Comparison of ENCODE assay signal across 1 cellular context in the genomic region with DNA sequence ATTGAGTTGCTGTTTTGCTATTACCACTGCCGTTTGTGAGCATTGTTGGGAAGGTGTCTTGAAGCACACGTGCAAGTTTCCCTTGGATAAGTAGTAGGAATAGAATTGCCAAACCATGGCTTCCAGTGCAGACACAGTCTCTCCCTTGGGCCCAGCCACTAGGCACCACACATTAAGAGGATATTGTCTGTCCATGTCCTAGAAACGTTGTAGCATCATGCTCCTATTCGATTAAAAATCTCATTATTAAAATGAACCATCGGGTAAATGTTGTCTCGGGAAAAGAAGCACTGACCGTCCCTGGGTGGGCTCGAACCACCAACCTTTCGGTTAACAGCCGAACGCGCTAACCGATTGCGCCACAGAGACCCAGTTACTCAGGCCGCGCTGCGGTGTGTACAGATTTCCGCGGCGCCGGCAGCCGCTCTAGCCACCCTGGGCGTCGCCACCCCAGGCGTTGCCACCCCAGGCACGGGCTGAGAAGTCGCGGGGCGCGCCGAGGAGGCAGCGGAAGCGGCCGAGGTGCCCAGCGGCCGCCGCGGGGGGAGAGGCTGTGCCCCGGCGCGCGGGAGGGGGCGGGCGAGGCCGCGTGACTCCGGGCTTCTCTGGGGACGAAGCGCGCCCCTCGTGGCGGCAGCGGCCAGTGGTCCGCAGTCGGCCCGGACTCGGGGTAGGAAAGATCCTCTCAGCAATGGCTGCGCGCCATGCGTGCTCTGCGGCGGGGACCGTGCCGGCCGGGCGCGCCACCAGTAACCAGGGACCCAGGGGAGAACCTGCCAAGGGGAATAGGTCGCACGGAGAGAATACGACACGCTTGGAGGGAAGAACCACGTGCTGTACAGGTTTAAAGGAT.
A peak's percentile ranks its signal among the peaks of the same experiment; 100 is the strongest.
TF ChIP-seq lines count a peak whose summit lies in the region.

No MANE protein-coding gene starts in this region.

TF ChIP-seq in HepG2, 621 proteins besides CTCF, POLR2A, EP300 and RAD21 (continued from another document and continues in another):
- TF ChIP-seq, protein P1, sequence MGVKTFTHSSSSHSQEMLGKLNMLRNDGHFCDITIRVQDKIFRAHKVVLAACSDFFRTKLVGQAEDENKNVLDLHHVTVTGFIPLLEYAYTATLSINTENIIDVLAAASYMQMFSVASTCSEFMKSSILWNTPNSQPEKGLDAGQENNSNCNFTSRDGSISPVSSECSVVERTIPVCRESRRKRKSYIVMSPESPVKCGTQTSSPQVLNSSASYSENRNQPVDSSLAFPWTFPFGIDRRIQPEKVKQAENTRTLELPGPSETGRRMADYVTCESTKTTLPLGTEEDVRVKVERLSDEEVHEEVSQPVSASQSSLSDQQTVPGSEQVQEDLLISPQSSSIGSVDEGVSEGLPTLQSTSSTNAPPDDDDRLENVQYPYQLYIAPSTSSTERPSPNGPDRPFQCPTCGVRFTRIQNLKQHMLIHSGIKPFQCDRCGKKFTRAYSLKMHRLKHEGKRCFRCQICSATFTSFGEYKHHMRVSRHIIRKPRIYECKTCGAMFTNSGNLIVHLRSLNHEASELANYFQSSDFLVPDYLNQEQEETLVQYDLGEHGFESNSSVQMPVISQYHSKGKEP (CRISPR knock-in tag; IDR thresholded peaks at IDR 0.05): no peak
- TF ChIP-seq ZNF264 (CRISPR knock-in tag; IDR thresholded peaks at IDR 0.05) (no peak), REPIN1 (CRISPR knock-in tag; IDR thresholded peaks at IDR 0.05; ENCODE audit: borderline replicate concordance, low read depth) (peak; percentile 82; the same call in 1 of the 2 replicates), ZSCAN20 (CRISPR knock-in tag; IDR thresholded peaks at IDR 0.05; ENCODE audit: borderline replicate concordance) (peak; percentile 63; the same call in 1 of the 2 replicates), SP4 (CRISPR knock-in tag; IDR thresholded peaks at IDR 0.05) (peak; percentile 65; the same call in 1 of the 2 replicates), ZNF501 (CRISPR knock-in tag; IDR thresholded peaks at IDR 0.05) (peak; percentile 49), RBM22 (optimal IDR thresholded peaks at IDR 0.05; ENCODE audit: low read length) (no peak), ZNF44 (CRISPR knock-in tag; IDR thresholded peaks at IDR 0.05) (no peak), POLR2G (IDR thresholded peaks at IDR 0.05; ENCODE audit: low read depth, low read length) (peak; percentile 71), ATF7 (IDR thresholded peaks at IDR 0.05) (no peak), ATF7 (CRISPR knock-in tag; IDR thresholded peaks at IDR 0.05) (0 out of 2 replicates have a peak, but pooled peaks have one; percentile 42), SMAD3 (CRISPR knock-in tag; IDR thresholded peaks at IDR 0.05) (peak; percentile 79), NFE2L1 (CRISPR knock-in tag; IDR thresholded peaks at IDR 0.05; ENCODE audit: borderline replicate concordance) (no peak), KDM1A (CRISPR knock-in tag; IDR thresholded peaks at IDR 0.05) (no peak; the same call in 1 of the 2 replicates), ZNF569 (CRISPR knock-in tag; IDR thresholded peaks at IDR 0.05; ENCODE audit: borderline replicate concordance) (no peak), HMGA1 (CRISPR knock-in tag; conservative IDR thresholded peaks at IDR 0.05) (no peak), ZNF709 (CRISPR knock-in tag; IDR thresholded peaks at IDR 0.05) (peak; percentile 71; the same call in 1 of the 2 replicates), FOXA3 (CRISPR knock-in tag; IDR thresholded peaks at IDR 0.05) (peak; percentile 41; the same call in 1 of the 2 replicates), TCF7L2 (IDR thresholded peaks at IDR 0.05; ENCODE audit: low read depth, low read length) (no peak), ZNF138 (CRISPR knock-in tag; IDR thresholded peaks at IDR 0.05; ENCODE audit: low read depth) (0 out of 2 replicates have a peak, but pooled peaks have one; percentile 25), ZNF558 (CRISPR knock-in tag; IDR thresholded peaks at IDR 0.05; ENCODE audit: borderline replicate concordance) (peak; percentile 75; the same call in 1 of the 2 replicates), CEBPG (CRISPR knock-in tag; IDR thresholded peaks at IDR 0.05) (peak; percentile 94), SPEN (CRISPR knock-in tag; IDR thresholded peaks at IDR 0.05; ENCODE audit: low read depth) (peak; percentile 44), HES4 (CRISPR knock-in tag; IDR thresholded peaks at IDR 0.05; ENCODE audit: borderline replicate concordance) (peak; percentile 66; the same call in 1 of the 2 replicates), ZBTB21 (CRISPR knock-in tag; IDR thresholded peaks at IDR 0.05) (no peak), JUN (CRISPR knock-in tag; IDR thresholded peaks at IDR 0.05) (no peak), HOXA3 (CRISPR knock-in tag; IDR thresholded peaks at IDR 0.05) (peak; percentile 90), TAF15 (IDR thresholded peaks at IDR 0.05; ENCODE audit: low read depth, low read length, poor library complexity, severe bottlenecking) (no peak), ZNF652 (CRISPR knock-in tag; IDR thresholded peaks at IDR 0.05; ENCODE audit: borderline replicate concordance, low read depth) (no peak), ZZZ3 (CRISPR knock-in tag; IDR thresholded peaks at IDR 0.05; ENCODE audit: borderline replicate concordance) (no peak), ZNF441 (CRISPR knock-in tag; IDR thresholded peaks at IDR 0.05; ENCODE audit: borderline replicate concordance) (0 out of 2 replicates have a peak, but pooled peaks have one; percentile 80), ZBTB1 (CRISPR knock-in tag; IDR thresholded peaks at IDR 0.05; ENCODE audit: borderline replicate concordance) (no peak), HNRNPUL1 (IDR thresholded peaks at IDR 0.05; ENCODE audit: low read depth, low read length) (no peak), PHF5A (CRISPR knock-in tag; IDR thresholded peaks at IDR 0.05; ENCODE audit: low read depth, unreplicated experiment) (no peak), MTA1 (CRISPR knock-in tag; IDR thresholded peaks at IDR 0.05; ENCODE audit: borderline replicate concordance) (peak; percentile 89; the same call in 1 of the 2 replicates), ZSCAN21 (CRISPR knock-in tag; IDR thresholded peaks at IDR 0.05; ENCODE audit: borderline replicate concordance) (peak; percentile 81; the same call in 1 of the 2 replicates)
- TF ChIP-seq, protein P2, sequence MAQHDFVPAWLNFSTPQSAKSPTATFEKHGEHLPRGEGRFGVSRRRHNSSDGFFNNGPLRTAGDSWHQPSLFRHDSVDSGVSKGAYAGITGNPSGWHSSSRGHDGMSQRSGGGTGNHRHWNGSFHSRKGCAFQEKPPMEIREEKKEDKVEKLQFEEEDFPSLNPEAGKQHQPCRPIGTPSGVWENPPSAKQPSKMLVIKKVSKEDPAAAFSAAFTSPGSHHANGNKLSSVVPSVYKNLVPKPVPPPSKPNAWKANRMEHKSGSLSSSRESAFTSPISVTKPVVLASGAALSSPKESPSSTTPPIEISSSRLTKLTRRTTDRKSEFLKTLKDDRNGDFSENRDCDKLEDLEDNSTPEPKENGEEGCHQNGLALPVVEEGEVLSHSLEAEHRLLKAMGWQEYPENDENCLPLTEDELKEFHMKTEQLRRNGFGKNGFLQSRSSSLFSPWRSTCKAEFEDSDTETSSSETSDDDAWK (CRISPR knock-in tag; IDR thresholded peaks at IDR 0.05): no peak
- TF ChIP-seq, protein P3, sequence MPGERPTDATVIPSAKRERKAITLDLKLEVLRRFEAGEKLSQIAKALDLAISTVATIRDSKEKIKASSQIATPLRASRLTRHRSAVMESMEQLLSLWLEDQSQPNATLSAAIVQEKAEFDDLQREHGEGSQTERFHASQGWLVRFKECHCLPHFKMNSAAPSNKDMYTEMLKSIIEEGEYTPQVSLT (CRISPR knock-in tag; IDR thresholded peaks at IDR 0.05; ENCODE audit: borderline replicate concordance, low read depth): no peak
- TF ChIP-seq, protein P4, sequence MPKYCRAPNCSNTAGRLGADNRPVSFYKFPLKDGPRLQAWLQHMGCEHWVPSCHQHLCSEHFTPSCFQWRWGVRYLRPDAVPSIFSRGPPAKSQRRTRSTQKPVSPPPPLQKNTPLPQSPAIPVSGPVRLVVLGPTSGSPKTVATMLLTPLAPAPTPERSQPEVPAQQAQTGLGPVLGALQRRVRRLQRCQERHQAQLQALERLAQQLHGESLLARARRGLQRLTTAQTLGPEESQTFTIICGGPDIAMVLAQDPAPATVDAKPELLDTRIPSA (CRISPR knock-in tag; IDR thresholded peaks at IDR 0.05; ENCODE audit: borderline replicate concordance): 0 out of 2 replicates have a peak, but pooled peaks have one; percentile 13
- TF ChIP-seq, protein P5, sequence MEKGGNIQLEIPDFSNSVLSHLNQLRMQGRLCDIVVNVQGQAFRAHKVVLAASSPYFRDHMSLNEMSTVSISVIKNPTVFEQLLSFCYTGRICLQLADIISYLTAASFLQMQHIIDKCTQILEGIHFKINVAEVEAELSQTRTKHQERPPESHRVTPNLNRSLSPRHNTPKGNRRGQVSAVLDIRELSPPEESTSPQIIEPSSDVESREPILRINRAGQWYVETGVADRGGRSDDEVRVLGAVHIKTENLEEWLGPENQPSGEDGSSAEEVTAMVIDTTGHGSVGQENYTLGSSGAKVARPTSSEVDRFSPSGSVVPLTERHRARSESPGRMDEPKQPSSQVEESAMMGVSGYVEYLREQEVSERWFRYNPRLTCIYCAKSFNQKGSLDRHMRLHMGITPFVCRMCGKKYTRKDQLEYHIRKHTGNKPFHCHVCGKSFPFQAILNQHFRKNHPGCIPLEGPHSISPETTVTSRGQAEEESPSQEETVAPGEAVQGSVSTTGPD (CRISPR knock-in tag; IDR thresholded peaks at IDR 0.05): no peak
- TF ChIP-seq, protein P6, sequence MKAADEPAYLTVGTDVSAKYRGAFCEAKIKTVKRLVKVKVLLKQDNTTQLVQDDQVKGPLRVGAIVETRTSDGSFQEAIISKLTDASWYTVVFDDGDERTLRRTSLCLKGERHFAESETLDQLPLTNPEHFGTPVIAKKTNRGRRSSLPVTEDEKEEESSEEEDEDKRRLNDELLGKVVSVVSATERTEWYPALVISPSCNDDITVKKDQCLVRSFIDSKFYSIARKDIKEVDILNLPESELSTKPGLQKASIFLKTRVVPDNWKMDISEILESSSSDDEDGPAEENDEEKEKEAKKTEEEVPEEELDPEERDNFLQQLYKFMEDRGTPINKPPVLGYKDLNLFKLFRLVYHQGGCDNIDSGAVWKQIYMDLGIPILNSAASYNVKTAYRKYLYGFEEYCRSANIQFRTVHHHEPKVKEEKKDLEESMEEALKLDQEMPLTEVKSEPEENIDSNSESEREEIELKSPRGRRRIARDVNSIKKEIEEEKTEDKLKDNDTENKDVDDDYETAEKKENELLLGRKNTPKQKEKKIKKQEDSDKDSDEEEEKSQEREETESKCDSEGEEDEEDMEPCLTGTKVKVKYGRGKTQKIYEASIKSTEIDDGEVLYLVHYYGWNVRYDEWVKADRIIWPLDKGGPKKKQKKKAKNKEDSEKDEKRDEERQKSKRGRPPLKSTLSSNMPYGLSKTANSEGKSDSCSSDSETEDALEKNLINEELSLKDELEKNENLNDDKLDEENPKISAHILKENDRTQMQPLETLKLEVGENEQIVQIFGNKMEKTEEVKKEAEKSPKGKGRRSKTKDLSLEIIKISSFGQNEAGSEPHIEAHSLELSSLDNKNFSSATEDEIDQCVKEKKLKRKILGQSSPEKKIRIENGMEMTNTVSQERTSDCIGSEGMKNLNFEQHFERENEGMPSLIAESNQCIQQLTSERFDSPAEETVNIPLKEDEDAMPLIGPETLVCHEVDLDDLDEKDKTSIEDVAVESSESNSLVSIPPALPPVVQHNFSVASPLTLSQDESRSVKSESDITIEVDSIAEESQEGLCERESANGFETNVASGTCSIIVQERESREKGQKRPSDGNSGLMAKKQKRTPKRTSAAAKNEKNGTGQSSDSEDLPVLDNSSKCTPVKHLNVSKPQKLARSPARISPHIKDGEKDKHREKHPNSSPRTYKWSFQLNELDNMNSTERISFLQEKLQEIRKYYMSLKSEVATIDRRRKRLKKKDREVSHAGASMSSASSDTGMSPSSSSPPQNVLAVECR (CRISPR knock-in tag; IDR thresholded peaks at IDR 0.05; ENCODE audit: borderline replicate concordance): peak; percentile 67; the same call in 1 of the 2 replicates
- TF ChIP-seq, protein P7, sequence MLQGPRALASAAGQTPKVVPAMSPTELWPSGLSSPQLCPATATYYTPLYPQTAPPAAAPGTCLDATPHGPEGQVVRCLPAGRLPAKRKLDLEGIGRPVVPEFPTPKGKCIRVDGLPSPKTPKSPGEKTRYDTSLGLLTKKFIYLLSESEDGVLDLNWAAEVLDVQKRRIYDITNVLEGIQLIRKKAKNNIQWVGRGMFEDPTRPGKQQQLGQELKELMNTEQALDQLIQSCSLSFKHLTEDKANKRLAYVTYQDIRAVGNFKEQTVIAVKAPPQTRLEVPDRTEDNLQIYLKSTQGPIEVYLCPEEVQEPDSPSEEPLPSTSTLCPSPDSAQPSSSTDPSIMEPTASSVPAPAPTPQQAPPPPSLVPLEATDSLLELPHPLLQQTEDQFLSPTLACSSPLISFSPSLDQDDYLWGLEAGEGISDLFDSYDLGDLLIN (CRISPR knock-in tag; IDR thresholded peaks at IDR 0.05; ENCODE audit: borderline replicate concordance): peak; percentile 38; the same call in 1 of the 2 replicates
- TF ChIP-seq, protein P8, sequence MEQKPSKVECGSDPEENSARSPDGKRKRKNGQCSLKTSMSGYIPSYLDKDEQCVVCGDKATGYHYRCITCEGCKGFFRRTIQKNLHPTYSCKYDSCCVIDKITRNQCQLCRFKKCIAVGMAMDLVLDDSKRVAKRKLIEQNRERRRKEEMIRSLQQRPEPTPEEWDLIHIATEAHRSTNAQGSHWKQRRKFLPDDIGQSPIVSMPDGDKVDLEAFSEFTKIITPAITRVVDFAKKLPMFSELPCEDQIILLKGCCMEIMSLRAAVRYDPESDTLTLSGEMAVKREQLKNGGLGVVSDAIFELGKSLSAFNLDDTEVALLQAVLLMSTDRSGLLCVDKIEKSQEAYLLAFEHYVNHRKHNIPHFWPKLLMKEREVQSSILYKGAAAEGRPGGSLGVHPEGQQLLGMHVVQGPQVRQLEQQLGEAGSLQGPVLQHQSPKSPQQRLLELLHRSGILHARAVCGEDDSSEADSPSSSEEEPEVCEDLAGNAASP (CRISPR knock-in tag; IDR thresholded peaks at IDR 0.05; ENCODE audit: borderline replicate concordance): peak; percentile 23; the same call in 1 of the 2 replicates
- TF ChIP-seq, protein P9, sequence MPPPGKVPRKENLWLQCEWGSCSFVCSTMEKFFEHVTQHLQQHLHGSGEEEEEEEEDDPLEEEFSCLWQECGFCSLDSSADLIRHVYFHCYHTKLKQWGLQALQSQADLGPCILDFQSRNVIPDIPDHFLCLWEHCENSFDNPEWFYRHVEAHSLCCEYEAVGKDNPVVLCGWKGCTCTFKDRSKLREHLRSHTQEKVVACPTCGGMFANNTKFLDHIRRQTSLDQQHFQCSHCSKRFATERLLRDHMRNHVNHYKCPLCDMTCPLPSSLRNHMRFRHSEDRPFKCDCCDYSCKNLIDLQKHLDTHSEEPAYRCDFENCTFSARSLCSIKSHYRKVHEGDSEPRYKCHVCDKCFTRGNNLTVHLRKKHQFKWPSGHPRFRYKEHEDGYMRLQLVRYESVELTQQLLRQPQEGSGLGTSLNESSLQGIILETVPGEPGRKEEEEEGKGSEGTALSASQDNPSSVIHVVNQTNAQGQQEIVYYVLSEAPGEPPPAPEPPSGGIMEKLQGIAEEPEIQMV (CRISPR knock-in tag; IDR thresholded peaks at IDR 0.05; ENCODE audit: low read depth): no peak
- TF ChIP-seq, protein P10, sequence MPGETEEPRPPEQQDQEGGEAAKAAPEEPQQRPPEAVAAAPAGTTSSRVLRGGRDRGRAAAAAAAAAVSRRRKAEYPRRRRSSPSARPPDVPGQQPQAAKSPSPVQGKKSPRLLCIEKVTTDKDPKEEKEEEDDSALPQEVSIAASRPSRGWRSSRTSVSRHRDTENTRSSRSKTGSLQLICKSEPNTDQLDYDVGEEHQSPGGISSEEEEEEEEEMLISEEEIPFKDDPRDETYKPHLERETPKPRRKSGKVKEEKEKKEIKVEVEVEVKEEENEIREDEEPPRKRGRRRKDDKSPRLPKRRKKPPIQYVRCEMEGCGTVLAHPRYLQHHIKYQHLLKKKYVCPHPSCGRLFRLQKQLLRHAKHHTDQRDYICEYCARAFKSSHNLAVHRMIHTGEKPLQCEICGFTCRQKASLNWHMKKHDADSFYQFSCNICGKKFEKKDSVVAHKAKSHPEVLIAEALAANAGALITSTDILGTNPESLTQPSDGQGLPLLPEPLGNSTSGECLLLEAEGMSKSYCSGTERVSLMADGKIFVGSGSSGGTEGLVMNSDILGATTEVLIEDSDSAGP (CRISPR knock-in tag; IDR thresholded peaks at IDR 0.05; ENCODE audit: borderline replicate concordance): peak; percentile 57; the same call in 1 of the 2 replicates
